Comparison of ENCODE assay signal across 1 cellular context in the genomic region with DNA sequence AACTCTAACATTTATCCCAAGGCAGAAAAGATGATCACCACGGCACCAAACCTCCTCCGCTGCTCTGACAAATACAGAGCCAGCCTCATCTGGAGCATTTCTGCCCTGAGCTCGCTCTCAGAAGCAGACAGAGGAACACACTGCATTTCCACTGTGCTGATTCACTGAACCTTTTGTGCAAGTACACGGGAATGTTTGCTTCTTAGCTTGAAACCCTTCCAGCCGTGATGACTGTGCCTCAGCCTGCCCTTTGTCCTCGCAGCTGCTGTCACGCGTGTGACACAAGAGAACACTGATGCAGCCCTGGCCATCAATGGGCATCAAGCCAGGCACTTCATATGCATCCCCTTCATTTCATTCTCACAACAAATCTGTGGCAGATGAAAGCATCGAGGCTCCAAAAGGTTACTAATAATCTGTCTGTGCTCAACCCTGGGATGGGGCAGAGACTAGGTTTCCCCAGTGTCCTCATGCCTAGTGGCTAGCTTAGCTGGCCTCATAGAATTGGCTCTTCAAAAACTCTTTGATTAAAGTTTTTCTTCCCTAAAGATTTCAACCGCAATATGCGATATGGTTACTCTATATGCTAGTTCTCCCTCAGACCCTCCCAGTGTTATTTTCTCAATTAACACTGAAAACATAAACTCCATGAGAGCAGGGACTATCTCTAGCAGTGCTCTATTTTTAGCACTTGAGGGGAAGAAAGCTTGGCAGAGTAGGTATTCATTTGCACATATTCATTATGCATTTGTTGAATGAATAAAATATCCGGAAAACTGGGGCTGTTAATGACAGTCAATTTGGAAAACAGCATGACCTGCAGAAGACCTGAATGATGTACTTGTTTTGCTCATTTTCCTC.
TF ChIP-seq lines count a peak whose summit lies in the region.

No MANE protein-coding gene starts in this region.

TF ChIP-seq in HepG2, 621 proteins besides CTCF, POLR2A, EP300 and RAD21 (continued from another document and continues in another):
- TF ChIP-seq, protein P1, sequence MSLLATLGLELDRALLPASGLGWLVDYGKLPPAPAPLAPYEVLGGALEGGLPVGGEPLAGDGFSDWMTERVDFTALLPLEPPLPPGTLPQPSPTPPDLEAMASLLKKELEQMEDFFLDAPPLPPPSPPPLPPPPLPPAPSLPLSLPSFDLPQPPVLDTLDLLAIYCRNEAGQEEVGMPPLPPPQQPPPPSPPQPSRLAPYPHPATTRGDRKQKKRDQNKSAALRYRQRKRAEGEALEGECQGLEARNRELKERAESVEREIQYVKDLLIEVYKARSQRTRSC (CRISPR knock-in tag; IDR thresholded peaks at IDR 0.05; ENCODE audit: low read depth): no peak
- TF ChIP-seq CEBPG (CRISPR knock-in tag; IDR thresholded peaks at IDR 0.05) (peak; percentile 51; the same call in 1 of the 2 replicates), ZBTB38 (CRISPR knock-in tag; IDR thresholded peaks at IDR 0.05) (peak; percentile 62), HIVEP1 (CRISPR knock-in tag; IDR thresholded peaks at IDR 0.05) (no peak), SIX1 (CRISPR knock-in tag; IDR thresholded peaks at IDR 0.05; ENCODE audit: borderline replicate concordance) (peak; percentile 30; the same call in 1 of the 2 replicates), ZNF589 (CRISPR knock-in tag; conservative IDR thresholded peaks at IDR 0.05) (0 out of 2 replicates have a peak, but pooled peaks have one; percentile 16), ZNF503 (CRISPR knock-in tag; IDR thresholded peaks at IDR 0.05) (no peak), HNF4A (CRISPR knock-in tag; IDR thresholded peaks at IDR 0.05) (peak; percentile 65), ZNF318 (CRISPR knock-in tag; IDR thresholded peaks at IDR 0.05) (no peak), SIX4 (CRISPR knock-in tag; IDR thresholded peaks at IDR 0.05) (no peak), NFYB (CRISPR knock-in tag; IDR thresholded peaks at IDR 0.05) (no peak), RFXANK (CRISPR knock-in tag; IDR thresholded peaks at IDR 0.05) (0 out of 2 replicates have a peak, but pooled peaks have one; percentile 35), AHR (CRISPR knock-in tag; IDR thresholded peaks at IDR 0.05) (peak; percentile 62; the same call in 1 of the 2 replicates), ZNF326 (CRISPR knock-in tag; IDR thresholded peaks at IDR 0.05; ENCODE audit: borderline replicate concordance) (no peak), RXRA (CRISPR knock-in tag; IDR thresholded peaks at IDR 0.05) (peak; percentile 77; the same call in 1 of the 2 replicates), SETDB1 (CRISPR knock-in tag; IDR thresholded peaks at IDR 0.05; ENCODE audit: borderline replicate concordance) (no peak), SALL2 (CRISPR knock-in tag; IDR thresholded peaks at IDR 0.05) (no peak), TARDBP (CRISPR knock-in tag; IDR thresholded peaks at IDR 0.05) (0 out of 2 replicates have a peak, but pooled peaks have one; percentile 45), WIZ (CRISPR knock-in tag; IDR thresholded peaks at IDR 0.05) (no peak), HNF4G (IDR thresholded peaks at IDR 0.05; ENCODE audit: borderline replicate concordance, low read depth, low read length) (peak; percentile 70; the same call in 1 of the 2 replicates), HNF4G (CRISPR knock-in tag; IDR thresholded peaks at IDR 0.05; ENCODE audit: borderline replicate concordance, low read depth) (peak; percentile 26; the same call in 1 of the 2 replicates), TFE3 (CRISPR knock-in tag; IDR thresholded peaks at IDR 0.05) (peak; percentile 60), ZGPAT (CRISPR knock-in tag; IDR thresholded peaks at IDR 0.05) (peak; percentile 46; the same call in 1 of the 2 replicates), TEAD3 (CRISPR knock-in tag; optimal IDR thresholded peaks at IDR 0.05; ENCODE audit: borderline replicate concordance) (peak; percentile 88), JUN (CRISPR knock-in tag; IDR thresholded peaks at IDR 0.05) (peak; percentile 51; the same call in 1 of the 2 replicates), ZNF558 (CRISPR knock-in tag; IDR thresholded peaks at IDR 0.05; ENCODE audit: borderline replicate concordance) (no peak), CBX5 (CRISPR knock-in tag; IDR thresholded peaks at IDR 0.05; ENCODE audit: borderline replicate concordance) (peak; percentile 88; the same call in 1 of the 2 replicates), FOXK1 (CRISPR knock-in tag; IDR thresholded peaks at IDR 0.05; ENCODE audit: borderline replicate concordance, low read depth) (peak; percentile 45; the same call in 1 of the 2 replicates), ZNF614 (CRISPR knock-in tag; IDR thresholded peaks at IDR 0.05; ENCODE audit: borderline replicate concordance) (peak; percentile 80; the same call in 1 of the 2 replicates)
- TF ChIP-seq, protein P2, sequence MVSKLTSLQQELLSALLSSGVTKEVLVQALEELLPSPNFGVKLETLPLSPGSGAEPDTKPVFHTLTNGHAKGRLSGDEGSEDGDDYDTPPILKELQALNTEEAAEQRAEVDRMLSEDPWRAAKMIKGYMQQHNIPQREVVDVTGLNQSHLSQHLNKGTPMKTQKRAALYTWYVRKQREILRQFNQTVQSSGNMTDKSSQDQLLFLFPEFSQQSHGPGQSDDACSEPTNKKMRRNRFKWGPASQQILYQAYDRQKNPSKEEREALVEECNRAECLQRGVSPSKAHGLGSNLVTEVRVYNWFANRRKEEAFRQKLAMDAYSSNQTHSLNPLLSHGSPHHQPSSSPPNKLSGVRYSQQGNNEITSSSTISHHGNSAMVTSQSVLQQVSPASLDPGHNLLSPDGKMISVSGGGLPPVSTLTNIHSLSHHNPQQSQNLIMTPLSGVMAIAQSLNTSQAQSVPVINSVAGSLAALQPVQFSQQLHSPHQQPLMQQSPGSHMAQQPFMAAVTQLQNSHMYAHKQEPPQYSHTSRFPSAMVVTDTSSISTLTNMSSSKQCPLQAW (CRISPR knock-in tag; IDR thresholded peaks at IDR 0.05): 0 out of 2 replicates have a peak, but pooled peaks have one; percentile 20
- TF ChIP-seq, protein P3, sequence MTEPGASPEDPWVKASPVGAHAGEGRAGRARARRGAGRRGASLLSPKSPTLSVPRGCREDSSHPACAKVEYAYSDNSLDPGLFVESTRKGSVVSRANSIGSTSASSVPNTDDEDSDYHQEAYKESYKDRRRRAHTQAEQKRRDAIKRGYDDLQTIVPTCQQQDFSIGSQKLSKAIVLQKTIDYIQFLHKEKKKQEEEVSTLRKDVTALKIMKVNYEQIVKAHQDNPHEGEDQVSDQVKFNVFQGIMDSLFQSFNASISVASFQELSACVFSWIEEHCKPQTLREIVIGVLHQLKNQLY (CRISPR knock-in tag; IDR thresholded peaks at IDR 0.05): peak; percentile 86
- TF ChIP-seq, protein P4, sequence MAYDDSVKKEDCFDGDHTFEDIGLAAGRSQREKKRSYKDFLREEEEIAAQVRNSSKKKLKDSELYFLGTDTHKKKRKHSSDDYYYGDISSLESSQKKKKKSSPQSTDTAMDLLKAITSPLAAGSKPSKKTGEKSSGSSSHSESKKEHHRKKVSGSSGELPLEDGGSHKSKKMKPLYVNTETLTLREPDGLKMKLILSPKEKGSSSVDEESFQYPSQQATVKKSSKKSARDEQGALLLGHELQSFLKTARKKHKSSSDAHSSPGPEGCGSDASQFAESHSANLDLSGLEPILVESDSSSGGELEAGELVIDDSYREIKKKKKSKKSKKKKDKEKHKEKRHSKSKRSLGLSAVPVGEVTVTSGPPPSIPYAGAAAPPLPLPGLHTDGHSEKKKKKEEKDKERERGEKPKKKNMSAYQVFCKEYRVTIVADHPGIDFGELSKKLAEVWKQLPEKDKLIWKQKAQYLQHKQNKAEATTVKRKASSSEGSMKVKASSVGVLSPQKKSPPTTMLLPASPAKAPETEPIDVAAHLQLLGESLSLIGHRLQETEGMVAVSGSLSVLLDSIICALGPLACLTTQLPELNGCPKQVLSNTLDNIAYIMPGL (CRISPR knock-in tag; IDR thresholded peaks at IDR 0.05; ENCODE audit: borderline replicate concordance in 1 of 2, low read depth in 1 of 2): peak; percentile 28 to 65; a peak in 1 of 4 replicates
- TF ChIP-seq, protein P5, sequence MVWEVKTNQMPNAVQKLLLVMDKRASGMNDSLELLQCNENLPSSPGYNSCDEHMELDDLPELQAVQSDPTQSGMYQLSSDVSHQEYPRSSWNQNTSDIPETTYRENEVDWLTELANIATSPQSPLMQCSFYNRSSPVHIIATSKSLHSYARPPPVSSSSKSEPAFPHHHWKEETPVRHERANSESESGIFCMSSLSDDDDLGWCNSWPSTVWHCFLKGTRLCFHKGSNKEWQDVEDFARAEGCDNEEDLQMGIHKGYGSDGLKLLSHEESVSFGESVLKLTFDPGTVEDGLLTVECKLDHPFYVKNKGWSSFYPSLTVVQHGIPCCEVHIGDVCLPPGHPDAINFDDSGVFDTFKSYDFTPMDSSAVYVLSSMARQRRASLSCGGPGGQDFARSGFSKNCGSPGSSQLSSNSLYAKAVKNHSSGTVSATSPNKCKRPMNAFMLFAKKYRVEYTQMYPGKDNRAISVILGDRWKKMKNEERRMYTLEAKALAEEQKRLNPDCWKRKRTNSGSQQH (CRISPR knock-in tag; IDR thresholded peaks at IDR 0.05; ENCODE audit: low read depth): peak; percentile 69
